19 cellular contexts compared by ENCODE assay signal in the genomic region with DNA sequence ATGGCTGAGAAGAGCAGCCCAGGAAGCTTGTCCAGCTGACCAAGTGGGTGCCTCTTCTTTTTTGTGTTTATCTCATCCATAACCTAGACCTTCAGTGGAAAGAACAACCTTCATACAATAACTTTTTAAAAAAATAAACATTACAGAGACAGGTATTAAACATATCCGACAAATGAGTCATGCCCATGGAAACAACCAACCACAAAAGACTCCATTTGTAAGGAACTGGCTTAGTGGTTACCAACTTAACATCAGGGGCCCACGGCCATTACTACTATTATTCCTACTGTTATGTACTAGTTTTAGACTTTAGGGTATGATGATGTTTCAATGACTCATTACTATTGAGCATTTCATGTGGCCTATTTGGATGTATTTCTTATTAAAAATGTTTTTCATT.
DNase-seq lines count a peak whose midpoint lies in the region; ATAC-seq lines count a peak whose summit lies in the region.
"Had no signal": no experiment of that assay in that cellular context is flagged by ENCODE, and none has a peak within 500 bp of the region (broad histone marks: within the 10 kb centered on the region; RNA-seq: fewer than 3 reads in every experiment).

No MANE protein-coding gene starts in this region.

- peak; percentile 46 for ATAC-seq in activated T-helper 17 cell treated with anti-CD3 and anti-CD28 coated beads, Interleukin-2, amount 50 U/mL, for 72 hours (replicated peaks)
- no peak for ATAC-seq in HG03095 (IDR thresholded peaks at IDR 0.05; ENCODE audit: unreplicated experiment)
- ATAC-seq: A549 had no signal

- no peak overlapping the region for H3K4me3 Mint-ChIP-seq in activated T-helper 17 cell treated with anti-CD3 and anti-CD28 coated beads, Interleukin-2, amount 50 U/mL, for 72 hours
- H3K4me3 Mint-ChIP-seq: CD8-positive, alpha-beta memory T cell; IgD-negative memory B cell had no signal

- no peak overlapping the region for H3K27ac Mint-ChIP-seq in activated T-helper 17 cell treated with anti-CD3 and anti-CD28 coated beads, Interleukin-2, amount 50 U/mL, for 72 hours
- H3K27ac Mint-ChIP-seq: CD8-positive, alpha-beta memory T cell; IgD-negative memory B cell had no signal

- H3K9me3 Mint-ChIP-seq in activated T-helper 17 cell treated with anti-CD3 and anti-CD28 coated beads, Interleukin-2, amount 50 U/mL, for 72 hours = no peaks in the 10 kb centered on the region

- peak; percentile 46 for DNase-seq in A172 (ENCODE audit: low spot score)
- DNase-seq in HT1080 (ENCODE audit: low read depth) = peak; percentile 61
- DNase-seq in glomerular visceral epithelial cell (ENCODE audit: extremely low spot score) = peak; percentile 31
- DNase-seq in stimulated activated CD4-positive, alpha-beta T cell treated with anti-CD3 and anti-CD28 coated beads, Interleukin-12 subunit alpha, Interleukin-12 subunit beta, amount 100 ng/mL, for 4 hours = no peak
- no peak for DNase-seq in NCI-H1092 (lab: John Stamatoyannopoulos, UW)
- no peak for DNase-seq in activated CD4-positive, CD25-positive, alpha-beta regulatory T cell (lab: John Stamatoyannopoulos, UW)
- DNase-seq: CD8-positive, alpha-beta memory T cell; DND-41; GF-D8; Kasumi-1; NCI-H1417; NCI-H2029; NCI-H2171; NCI-H748 treated with DMSO at 0.1 percent for 48 hours; OCI-M1 had no signal

- no peaks in the 10 kb centered on the region for H3K36me3 Mint-ChIP-seq in activated T-helper 17 cell treated with anti-CD3 and anti-CD28 coated beads, Interleukin-2, amount 50 U/mL, for 72 hours (ENCODE audit: low read depth)
- H3K36me3 Mint-ChIP-seq: CD8-positive, alpha-beta memory T cell; IgD-negative memory B cell had no signal

- peaks cover 14% of the 10 kb centered on the region for H3K27me3 Mint-ChIP-seq in activated T-helper 17 cell treated with anti-CD3 and anti-CD28 coated beads, Interleukin-2, amount 50 U/mL, for 72 hours

- H3K4me1 Mint-ChIP-seq in activated T-helper 17 cell treated with anti-CD3 and anti-CD28 coated beads, Interleukin-2, amount 50 U/mL, for 72 hours = no peaks in the 10 kb centered on the region
- H3K4me1 Mint-ChIP-seq: CD8-positive, alpha-beta memory T cell; IgD-negative memory B cell had no signal

Comparison
In these comparisons a context has a peak if more than half of its experiments do, and no peak if none do; other contexts are left out.
1. DNase-seq: peak in A172 (single experiment), HT1080 (single experiment) and glomerular visceral epithelial cell (single experiment); none in stimulated activated CD4-positive, alpha-beta T cell treated with anti-CD3 and anti-CD28 coated beads, Interleukin-12 subunit alpha, Interleukin-12 subunit beta, amount 100 ng/mL, for 4 hours (single experiment), NCI-H1092 (single experiment) and activated CD4-positive, CD25-positive, alpha-beta regulatory T cell (0 of 4).